In the genomic region with DNA sequence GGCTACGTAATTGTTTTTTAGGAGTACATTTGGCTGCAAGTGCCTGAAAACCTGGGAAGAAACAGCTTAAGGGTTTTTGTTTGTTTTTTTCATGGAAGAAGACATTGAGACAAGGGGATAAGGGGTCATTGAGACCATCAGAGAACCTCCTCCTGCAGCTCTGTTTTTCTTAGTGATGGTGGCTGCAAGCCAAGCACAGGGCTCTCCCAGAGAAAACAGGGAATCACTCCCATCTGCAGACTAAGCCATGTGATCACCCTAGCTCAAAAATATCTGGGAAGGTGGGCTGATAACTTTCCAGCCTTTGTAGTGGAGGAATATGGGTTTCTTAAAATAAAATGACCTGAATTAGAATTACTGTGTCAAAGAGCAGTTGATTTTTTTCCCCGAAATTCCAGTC, we compare ENCODE assay signal across 22 cellular contexts. TPM values are rescaled to one million over a fixed set of nuclear protein-coding genes. Genes with fewer than 3 reads are reported as not detected.
"Had no signal": no experiment of that assay in that cellular context is flagged by ENCODE, and none has a peak within 500 bp of the region (broad histone marks: within the 10 kb centered on the region; RNA-seq: fewer than 3 reads in every experiment).

No MANE protein-coding gene starts in this region.

- H3K27me3 ChIP-seq: brain microvascular endothelial cell, gastrocnemius medialis, sigmoid colon, stomach, testis, upper lobe of left lung had no signal

- H3K27ac ChIP-seq: brain microvascular endothelial cell, gastrocnemius medialis, psoas muscle, sigmoid colon, stomach, testis, upper lobe of left lung, VCaP had no signal

- ATAC-seq: activated naive CD8-positive, alpha-beta T cell treated with anti-CD3 and anti-CD28 coated beads, Interleukin-2, amount 50 U/mL, for 24 hours; activated T-cell treated with anti-CD3 and anti-CD28 coated beads, Interleukin-2, amount 50 U/mL, for 4 hours; gastrocnemius medialis; naive thymus-derived CD4-positive, alpha-beta T cell; psoas muscle; stimulated activated effector memory CD8-positive, alpha-beta T cell treated with anti-CD3 and anti-CD28 coated beads, Interleukin-12 subunit alpha, Interleukin-12 subunit beta, amount 100 ng/mL, for 72 hours had no signal

- H3K36me3 ChIP-seq: brain microvascular endothelial cell, gastrocnemius medialis, sigmoid colon, stomach, upper lobe of left lung had no signal

- H3K4me1 ChIP-seq: stomach, testis had no signal

- H3K9me3 ChIP-seq: gastrocnemius medialis, psoas muscle, sigmoid colon, testis, upper lobe of left lung had no signal

- DNase-seq: activated CD4-positive, alpha-beta T cell treated with anti-CD3 and anti-CD28 coated beads, Interleukin-2, amount 50 U/mL, for 1 hour; activated CD4-positive, CD25-positive, alpha-beta regulatory T cell treated with anti-CD3 and anti-CD28 coated beads, Interleukin-2, amount 50 U/mL, for 72 hours; activated CD8-positive, alpha-beta memory T cell treated with anti-CD3 and anti-CD28 coated beads, Interleukin-2, amount 50 U/mL, for 4 hours; activated naive CD4-positive, alpha-beta T cell treated with anti-CD3 and anti-CD28 coated beads, Interleukin-2, amount 10 ng/mL, durations not matched to agents 7 days and 5 days; activated naive CD8-positive, alpha-beta T cell treated with anti-CD3 and anti-CD28 coated beads, Interleukin-2, amount 50 U/mL, for 24 hours; activated T-cell treated with anti-CD3 and anti-CD28 coated beads, Interleukin-2, amount 50 U/mL, for 4 hours; anterior cingulate cortex; brain microvascular endothelial cell; cortex of kidney; erythroblast; gastrocnemius medialis; mesenchymal stem cell; naive thymus-derived CD4-positive, alpha-beta T cell; psoas muscle; sigmoid colon; stimulated activated CD4-positive, alpha-beta T cell treated with anti-CD3 and anti-CD28 coated beads, Interleukin-4, amount 100 ng/mL, for 24 hours; stomach; T1000; testis; upper lobe of left lung had no signal

- H3K4me3 ChIP-seq: gastrocnemius medialis, psoas muscle, sigmoid colon, stomach, testis, upper lobe of left lung had no signal

RNA-seq across cellular contexts. Expression of gene PALM2AKAP2, which starts 25.1 kb away (rescaled TPM):
- total RNA-seq: naive thymus-derived CD4-positive, alpha-beta T cell had no signal
- polyA plus RNA-seq: naive thymus-derived CD4-positive, alpha-beta T cell had no signal
